Comparison of ENCODE assay signal across 18 cellular contexts in genomic region chr2:210189452-210190143, GRCh38. TPM values are rescaled to one million over a fixed set of nuclear protein-coding genes. Genes with fewer than 3 reads are reported as not detected.
A peak's percentile ranks its signal among the peaks of the same experiment; 100 is the strongest.
DNase-seq lines count a peak whose midpoint lies in the region; ATAC-seq and TF ChIP-seq lines count a peak whose summit lies in the region.
"Had no signal": no experiment of that assay in that cellular context is flagged by ENCODE, and none has a peak within 500 bp of the region (broad histone marks: within the 10 kb centered on the region; RNA-seq: fewer than 3 reads in every experiment).

No MANE protein-coding gene starts in this region.

- H4K20me1 ChIP-seq in GM23338 (replicated peaks; ENCODE audit: insufficient read depth) = no peaks in the 10 kb centered on the region

- no peaks in the 10 kb centered on the region for H3K27me3 ChIP-seq in GM23338 (ENCODE audit: insufficient read depth)

- intact Hi-C loops in left colon (cut with DNase I, micrococcal nuclease) = loop anchor here in 1 of 2 donors (10.0 kb wide), 1 partner anchor 215 kb away; no protein-coding TSS in a partner anchor
- intact Hi-C loops in activated naive CD4-positive, alpha-beta T cell treated with anti-CD3 and anti-CD28 coated beads for 36 hours (cut with micrococcal nuclease) = loop anchor here (2.0 kb wide), 1 partner anchor 17 kb away; no protein-coding TSS in a partner anchor

- no peaks in the 10 kb centered on the region for H3K79me2 ChIP-seq in GM23338 (replicated peaks; ENCODE audit: insufficient read depth)

- no peaks in the 10 kb centered on the region for H3F3A ChIP-seq in GM23338 (replicated peaks; ENCODE audit: low read depth)

- no peaks in the 10 kb centered on the region for H3K4me1 Mint-ChIP-seq in GM23338
- no peaks in the 10 kb centered on the region for H3K4me1 Mint-ChIP-seq in activated naive CD4-positive, alpha-beta T cell treated with anti-CD3 and anti-CD28 coated beads for 36 hours (ENCODE audit: low read depth)
- H3K4me1 Mint-ChIP-seq: CD8-positive, alpha-beta memory T cell; H9 had no signal

- no peaks in the 10 kb centered on the region for H3K4me1 ChIP-seq in GM23338 (ENCODE audit: insufficient read depth)

- CTCF ChIA-PET in activated naive CD4-positive, alpha-beta T cell treated with anti-CD3 and anti-CD28 coated beads for 36 hours (lab: Charles Lee) = interaction anchor here (0.6 to 3.3 kb wide), 4 partner anchors 9 to 960 kb away, joined by 3 to 13 read pairs (median 4); no protein-coding TSS in a partner anchor

- ATAC-seq in GM19397 (IDR thresholded peaks at IDR 0.05; ENCODE audit: unreplicated experiment) = peak; percentile 61
- ATAC-seq in left colon = peak; percentile 77
- ATAC-seq in GM23338 = no peak
- no peak for ATAC-seq in HG02623 (IDR thresholded peaks at IDR 0.05; ENCODE audit: unreplicated experiment)
- no peak for ATAC-seq in GM18868 (IDR thresholded peaks at IDR 0.05; ENCODE audit: unreplicated experiment)

- H3K27ac Mint-ChIP-seq in GM23338 = no peak overlapping the region
- H3K27ac Mint-ChIP-seq in activated naive CD4-positive, alpha-beta T cell treated with anti-CD3 and anti-CD28 coated beads for 36 hours = no peak overlapping the region
- H3K27ac Mint-ChIP-seq: CD8-positive, alpha-beta memory T cell; H9 had no signal

- no peak overlapping the region for H3K4me3 Mint-ChIP-seq in GM23338
- H3K4me3 Mint-ChIP-seq in activated naive CD4-positive, alpha-beta T cell treated with anti-CD3 and anti-CD28 coated beads for 36 hours = no peak overlapping the region
- H3K4me3 Mint-ChIP-seq: CD8-positive, alpha-beta memory T cell; H9 had no signal

- no peak overlapping the region for H2AFZ ChIP-seq in GM23338

- peaks cover 2% of the 10 kb centered on the region for H3K27me3 Mint-ChIP-seq in GM23338 (ENCODE audit: insufficient read depth, low read depth, poor library complexity)
- no peaks in the 10 kb centered on the region for H3K27me3 Mint-ChIP-seq in activated naive CD4-positive, alpha-beta T cell treated with anti-CD3 and anti-CD28 coated beads for 36 hours (ENCODE audit: low read depth)

- H3K36me3 ChIP-seq in GM23338 (ENCODE audit: insufficient read depth) = no peaks in the 10 kb centered on the region; the same call in 1 of the 2 replicates
- H3K36me3 ChIP-seq: prostate gland, WERI-Rb-1 had no signal

- TF ChIP-seq CTCF in 22Rv1 (IDR thresholded peaks at IDR 0.05) (no peak), GM23338 (conservative IDR thresholded peaks at IDR 0.05; ENCODE audit: low read depth in 2 of 2) (no peak)

- DNase-seq in HT-29 (ENCODE audit: low spot score) (peak; percentile 82), left colon (no peak), GM23338 (ENCODE audit: low spot score) (no peak)
- no peak for DNase-seq in activated naive CD4-positive, alpha-beta T cell treated with anti-CD3 and anti-CD28 coated beads for 36 hours
- DNase-seq: CD8-positive, alpha-beta memory T cell; glutamatergic neuron; H9; NCI-H1436; NCI-H446; stimulated activated CD4-positive, alpha-beta T cell treated with anti-CD3 and anti-CD28 coated beads, Interleukin-15, amount 100 ng/mL, for 24 hours; WERI-Rb-1 had no signal

- peak overlapping the region; percentile 63 for H3K27ac ChIP-seq in 22Rv1
- H3K27ac ChIP-seq in GM23338 (ENCODE audit: low read depth) = no peak overlapping the region
- H3K27ac ChIP-seq: coronary artery, prostate gland, WERI-Rb-1 had no signal

- no peak overlapping the region for H3K4me2 ChIP-seq in GM23338

- H3K4me3 ChIP-seq in GM23338 = no peak overlapping the region
- H3K4me3 ChIP-seq: coronary artery, prostate gland had no signal

- peaks cover 19% of the 10 kb centered on the region for H3K9me3 Mint-ChIP-seq in GM23338
- H3K9me3 Mint-ChIP-seq in activated naive CD4-positive, alpha-beta T cell treated with anti-CD3 and anti-CD28 coated beads for 36 hours = peaks cover 14% of the 10 kb centered on the region

- H3K36me3 Mint-ChIP-seq in GM23338 (ENCODE audit: low read depth) = peaks cover 15% of the 10 kb centered on the region
- peaks cover 8% of the 10 kb centered on the region for H3K36me3 Mint-ChIP-seq in activated naive CD4-positive, alpha-beta T cell treated with anti-CD3 and anti-CD28 coated beads for 36 hours (ENCODE audit: low read depth)

- H3K9me2 ChIP-seq in GM23338 (ENCODE audit: insufficient read depth) = no peaks in the 10 kb centered on the region

TF ChIP-seq in GM23338, 12 proteins besides CTCF, POLR2A, EP300 and RAD21 (continues in another document):
- TF ChIP-seq NANOG (IDR thresholded peaks at IDR 0.05; ENCODE audit: borderline replicate concordance) = no peak
- TF ChIP-seq JUNB (IDR thresholded peaks at IDR 0.05; ENCODE audit: unreplicated experiment) = no peak
- no peak for TF ChIP-seq ZNF331 (CRISPR knock-in tag; IDR thresholded peaks at IDR 0.05; ENCODE audit: low read depth)
- no peak for TF ChIP-seq POLR2AphosphoS5 (IDR thresholded peaks at IDR 0.05; ENCODE audit: low read depth)
- TF ChIP-seq ZNF114 (CRISPR knock-in tag; IDR thresholded peaks at IDR 0.05) = no peak
- TF ChIP-seq STAT1 (IDR thresholded peaks at IDR 0.05; ENCODE audit: unreplicated experiment) = no peak
- TF ChIP-seq ZNF462 (CRISPR knock-in tag; IDR thresholded peaks at IDR 0.05) = no peak
- TF ChIP-seq EZH2phosphoT487 (IDR thresholded peaks at IDR 0.05; ENCODE audit: unreplicated experiment) = no peak

RNA-seq across cellular contexts. Expression of gene KANSL1L, which starts 18.4 kb away (rescaled TPM):
- 14.2 and 18.5 TPM in 2 replicates for total RNA-seq in HT-29 (2014; rRNA removed; shearing (Covaris generic))
- total RNA-seq in left colon = 1 to 10 TPM; 4.7 to 8.6 TPM
- total RNA-seq in GM23338 (2014; rRNA removed; shearing (Covaris generic)) = 21.1 and 21.2 TPM in 2 replicates
- 6.5 and 7.4 TPM in 2 replicates for polyA plus RNA-seq in GM23338 (2016; fragmentation: Nextera tagmentation; extraction: Ambion mirVana)
- 1 to 10 TPM; 4.4 to 4.8 TPM for total RNA-seq in activated naive CD4-positive, alpha-beta T cell treated with anti-CD3 and anti-CD28 coated beads for 36 hours

RNA-seq across cellular contexts. Expression of gene ACADL, which starts 35.6 kb away (rescaled TPM):
- not detected in 2 replicates for total RNA-seq in HT-29 (2014; rRNA removed; shearing (Covaris generic))
- total RNA-seq in left colon = under 1 TPM; 0.15 to 0.22 TPM
- 0.39 TPM in 1 of 2 replicates, not detected in the other for total RNA-seq in GM23338 (2014; rRNA removed; shearing (Covaris generic))
- polyA plus RNA-seq in GM23338 (2016; fragmentation: Nextera tagmentation; extraction: Ambion mirVana) = 0.37 and 0.68 TPM in 2 replicates
- not detected for total RNA-seq in activated naive CD4-positive, alpha-beta T cell treated with anti-CD3 and anti-CD28 coated beads for 36 hours
- total RNA-seq: CD8-positive, alpha-beta memory T cell; SK-MEL-5 had no signal
- polyA plus RNA-seq: CD8-positive, alpha-beta memory T cell had no signal

Comparison
In these comparisons a context has a peak if more than half of its experiments do, and no peak if none do; other contexts are left out.
1. ATAC-seq: peak in GM19397 (single experiment) and left colon (single experiment); none in GM23338 (single experiment), HG02623 (single experiment) and GM18868 (single experiment).